ENCODE assay signal across 8 cellular contexts in the genomic region with DNA sequence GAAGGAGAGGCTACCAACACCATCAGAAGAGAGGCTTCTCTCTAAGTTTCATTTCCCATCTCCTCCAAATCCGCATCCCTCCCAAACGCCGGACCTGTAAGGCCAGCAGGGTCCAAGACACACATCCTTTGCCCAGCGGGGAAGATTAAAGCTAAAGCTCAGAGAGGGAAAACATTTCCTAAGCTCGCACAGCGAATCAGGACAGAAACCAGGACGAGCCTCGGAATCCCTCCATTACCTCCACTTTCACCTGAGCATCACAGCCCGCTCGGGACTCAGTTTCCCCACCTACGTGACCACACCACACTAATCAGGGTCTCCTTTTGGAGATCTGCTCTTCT. TPM values are rescaled to one million over a fixed set of nuclear protein-coding genes. Genes with fewer than 3 reads are reported as not detected.
DNase-seq lines count a peak whose midpoint lies in the region; ATAC-seq and TF ChIP-seq lines count a peak whose summit lies in the region.

No MANE protein-coding gene starts in this region.

- TF ChIP-seq CTCF in GM12864 (IDR thresholded peaks at IDR 0.05; ENCODE audit: low read depth, low read length, missing control alignments) (no peak), Panc1 (IDR thresholded peaks at IDR 0.05) (no peak), esophagus muscularis mucosa (IDR thresholded peaks at IDR 0.05) (no peak), psoas muscle (IDR thresholded peaks at IDR 0.05) (no peak)

- no peak for DNase-seq in GM12864 (ENCODE audit: low read depth)
- DNase-seq in Panc1 (ENCODE audit: low read depth, low spot score), result no peak
- no peak for DNase-seq in esophagus muscularis mucosa (ENCODE audit: extremely low spot score)
- no peak for DNase-seq in psoas muscle
- DNase-seq in NK-92 treated with Interleukin-12 subunit alpha and Interleukin-12 subunit beta, amount 100 ng/mL, for 24 hours (lab: John Stamatoyannopoulos, UW), result no peak
- DNase-seq in NCI-H345 (lab: John Stamatoyannopoulos, UW), result no peak
- DNase-seq in COLO829 (ENCODE audit: low spot score), result no peak

- H3K9me3 ChIP-seq in Panc1 (ENCODE audit: control insufficient read depth, insufficient read depth, low read depth, low read length) (no peaks in the 10 kb centered on the region), esophagus muscularis mucosa (no peaks in the 10 kb centered on the region), psoas muscle (no peaks in the 10 kb centered on the region)

- ATAC-seq in Panc1 (no peak), psoas muscle (no peak), GM21360 (IDR thresholded peaks at IDR 0.05; ENCODE audit: unreplicated experiment) (no peak)

- in situ Hi-C loops in Panc1 (cut with HindIII; ENCODE audit: low pct_unique_long_range_greater_than_20kb, low sequenced_read_pairs), result no loop called here

- intact Hi-C loops in Panc1 (cut with micrococcal nuclease; ENCODE audit: unreplicated experiment), result no loop called here
- intact Hi-C loops in esophagus muscularis mucosa (cut with DNase I), result no loop called here
- intact Hi-C loops in psoas muscle (cut with DNase I), result no loop called here

- BruUV-seq in Panc1 (replicated peaks; lab: Mats Ljungman, UMichigan), result no TSS peak

- H3K27ac ChIP-seq in Panc1 (ENCODE audit: low read length), result no peak overlapping the region
- H3K27ac ChIP-seq in esophagus muscularis mucosa (replicated peaks in 1 of 4), result peak overlapping the region; percentile 90 to 97 (median 94)
- peak overlapping the region; percentile 88 for H3K27ac ChIP-seq in psoas muscle

- H3K4me1 ChIP-seq in Panc1 (ENCODE audit: control insufficient read depth, insufficient read depth, low read length), result no peaks in the 10 kb centered on the region; the same call in 1 of the 2 replicates
- peaks cover 29 to 37% (median 34%) of the 10 kb centered on the region in 4 donors for H3K4me1 ChIP-seq in esophagus muscularis mucosa
- peaks cover 13% of the 10 kb centered on the region for H3K4me1 ChIP-seq in psoas muscle

- no peak for TF ChIP-seq EP300 in esophagus muscularis mucosa (IDR thresholded peaks at IDR 0.05)

- peak overlapping the region; percentile 61 for H3K4me3 ChIP-seq in GM12864 (ENCODE audit: low read depth, low read length)
- H3K4me3 ChIP-seq in Panc1 (ENCODE audit: low read depth in 2 of 2, low read length in 2 of 2), result peak overlapping the region; percentile 75 to 84
- peak overlapping the region; percentile 62 to 75 (median 70) for H3K4me3 ChIP-seq in esophagus muscularis mucosa
- peak overlapping the region; percentile 86 for H3K4me3 ChIP-seq in psoas muscle

- CTCF ChIA-PET in Panc1 (lab: Charles Lee), result no interaction called here

- H3K36me3 ChIP-seq in Panc1 (ENCODE audit: control insufficient read depth, insufficient read depth, low read length), result no peaks in the 10 kb centered on the region; the same call in 1 of the 2 replicates
- no peaks in the 10 kb centered on the region for H3K36me3 ChIP-seq in esophagus muscularis mucosa
- H3K36me3 ChIP-seq in psoas muscle (ENCODE audit: insufficient read depth in 1 of 2, low read depth in 1 of 2), result no peaks in the 10 kb centered on the region

- 2% methylated on average over 11 of the region's 11 CpGs for WGBS in esophagus muscularis mucosa
- WGBS in psoas muscle, 3 donors, result 0 to 2% (median 2%) methylated on average over 11 of the region's 11 CpGs

- H3K27me3 ChIP-seq in Panc1 (ENCODE audit: control insufficient read depth, insufficient read depth, low read length) (no peaks in the 10 kb centered on the region), esophagus muscularis mucosa (peaks cover 0 to 5% (median 0%) of the 10 kb centered on the region in 4 donors), psoas muscle (ENCODE audit: insufficient read depth in 3 of 3, low read length in 2 of 3) (no peaks in the 10 kb centered on the region)

- TF ChIP-seq POLR2A in esophagus muscularis mucosa (IDR thresholded peaks at IDR 0.05; ENCODE audit: low read depth), result no peak

- POLR2A ChIA-PET in Panc1 (lab: Charles Lee), result interaction anchor here (0.6 to 1.4 kb wide), 8 partner anchors 8 to 63 kb away, joined by 3 to 20 read pairs (median 4); partner anchors contain the start of gene PPP1R13L

RNA-seq across cellular contexts. Expression of gene FOSB, which starts 0.7 kb away (rescaled TPM):
- total RNA-seq in Panc1 (2021; ENCODE audit: unreplicated experiment) (13.4 TPM), esophagus muscularis mucosa (10 to 100 TPM in 2 of 4 donors, 1 to 10 TPM in 2; 2.2 to 25.2 (median 6.9) TPM), psoas muscle (1 to 10 TPM in 3 of 4 donors, under 1 TPM in 1; 0.32 to 9.4 (median 1.7) TPM)
- 6.1 TPM for polyA plus RNA-seq in Panc1 (2012; ENCODE audit: insufficient read length)
- 1 to 10 TPM in 1 of 3 donors, under 1 TPM in 2; 0.41 to 5.4 (median 0.65) TPM for polyA plus RNA-seq in psoas muscle

RNA-seq across cellular contexts. Expression of gene RTN2, which starts 29.8 kb away (rescaled TPM):
- total RNA-seq in Panc1 (2021; ENCODE audit: unreplicated experiment) (15.6 TPM), esophagus muscularis mucosa (10 to 100 TPM in 3 of 4 donors, 1 to 10 TPM in 1; 7.0 to 23.6 (median 17.2) TPM), psoas muscle (100 to 1,000 TPM; 214 to 272 (median 242) TPM)
- 31.9 TPM for polyA plus RNA-seq in Panc1 (2012; ENCODE audit: insufficient read length)
- polyA plus RNA-seq in psoas muscle, result 100 to 1,000 TPM in 1 of 3 donors, 10 to 100 TPM in 2; 46.6 to 199 (median 85.8) TPM

RNA-seq across cellular contexts. Expression of gene PPM1N, which starts 31.2 kb away (rescaled TPM):
- total RNA-seq in Panc1 (2021; ENCODE audit: unreplicated experiment) (3.3 TPM), esophagus muscularis mucosa (1 to 10 TPM; 1.6 to 3.8 (median 3.0) TPM), psoas muscle (under 1 TPM in 1 of 4 donors, not detected in 3; 0.60 TPM)
- polyA plus RNA-seq in Panc1 (2012; ENCODE audit: insufficient read length), result 10.2 TPM
- polyA plus RNA-seq in psoas muscle, result under 1 TPM; 0.29 to 0.90 (median 0.31) TPM

RNA-seq across cellular contexts. Expression of gene VASP, which starts 40.2 kb away (rescaled TPM):
- total RNA-seq in Panc1 (2021; ENCODE audit: unreplicated experiment), result 101 TPM
- 108 TPM for polyA plus RNA-seq in Panc1 (2012; ENCODE audit: insufficient read length)
- 100 to 1,000 TPM; 172 to 321 (median 210) TPM for total RNA-seq in esophagus muscularis mucosa
- 10 to 100 TPM; 14.2 to 32.8 (median 23.2) TPM for total RNA-seq in psoas muscle
- polyA plus RNA-seq in psoas muscle, result 10 to 100 TPM; 13.5 to 76.3 (median 14.6) TPM

RNA-seq across cellular contexts. Expression of gene ERCC1, which starts 43.4 kb away (rescaled TPM):
- total RNA-seq in Panc1 (2021; ENCODE audit: unreplicated experiment) (80.3 TPM), esophagus muscularis mucosa (100 to 1,000 TPM in 1 of 4 donors, 10 to 100 TPM in 3; 62.8 to 102 (median 69.3) TPM), psoas muscle (100 to 1,000 TPM in 1 of 4 donors, 10 to 100 TPM in 3; 59.5 to 145 (median 74.2) TPM)
- polyA plus RNA-seq in Panc1 (2012; ENCODE audit: insufficient read length), result 101 TPM
- 1,000 to 10,000 TPM in 1 of 3 donors, 10 to 100 TPM in 2; 84.6 to 2,153 (median 96.4) TPM for polyA plus RNA-seq in psoas muscle

Comparison
In these comparisons a context has a peak if more than half of its experiments do, and no peak if none do; other contexts are left out.
1. RNA of gene RTN2, which starts 29.8 kb away (total RNA-seq): 214 to 272 TPM in psoas muscle; 7.0 to 23.6 TPM in esophagus muscularis mucosa and 15.6 TPM in Panc1 (single experiment); every median in the first group is over 4 times any median in the second.
2. Peak in every context shown above with its lines, with median percentiles within 50 percentile points of each other: H3K4me3 ChIP-seq.